17 cellular contexts compared by ENCODE assay signal in genomic region chr15:74917676-74918075, GRCh38.
"Had no signal": no experiment of that assay in that cellular context is flagged by ENCODE, and none has a peak within 500 bp of the region (broad histone marks: within the 10 kb centered on the region; RNA-seq: fewer than 3 reads in every experiment).

No MANE protein-coding gene starts in this region.

- FAIRE-seq: kidney had no signal

- H3K4me3 ChIP-seq: body of pancreas, cardiac muscle cell, left lung, lung had no signal

- H3K9me3 ChIP-seq: body of pancreas, left lung had no signal

- ATAC-seq: body of pancreas; left lung; naive thymus-derived CD4-positive, alpha-beta T cell; sciatic nerve had no signal

- H3K4me1 ChIP-seq: body of pancreas had no signal

- DNase-seq: activated CD8-positive, alpha-beta memory T cell treated with anti-CD3 and anti-CD28 coated beads, Interleukin-2, amount 50 U/mL, for 4 hours; activated naive CD4-positive, alpha-beta T cell; activated naive CD8-positive, alpha-beta T cell treated with anti-CD3 and anti-CD28 coated beads, Interleukin-2, amount 10 ng/mL, durations not matched to agents 7 days and 5 days; activated T-cell treated with anti-CD3 and anti-CD28 coated beads, Interleukin-2, amount 50 U/mL, for 24 hours; body of pancreas; foreskin fibroblast; kidney; left lung; naive thymus-derived CD4-positive, alpha-beta T cell; occipital lobe; stimulated activated CD4-positive, alpha-beta T cell treated with anti-CD3 and anti-CD28 coated beads, Interleukin-4, amount 100 ng/mL, for 1 hour; stimulated activated naive CD4-positive, alpha-beta T cell treated with Interleukin-2 at 50 U/mL for 16 hours; T-helper 1 cell; T-helper 9 cell had no signal

- H3K27ac ChIP-seq: body of pancreas, cardiac muscle cell, left lung had no signal

- H3K27me3 ChIP-seq: body of pancreas, cardiac muscle cell, left lung had no signal
